Comparison of ENCODE assay signal across 8 cellular contexts in the genomic region with DNA sequence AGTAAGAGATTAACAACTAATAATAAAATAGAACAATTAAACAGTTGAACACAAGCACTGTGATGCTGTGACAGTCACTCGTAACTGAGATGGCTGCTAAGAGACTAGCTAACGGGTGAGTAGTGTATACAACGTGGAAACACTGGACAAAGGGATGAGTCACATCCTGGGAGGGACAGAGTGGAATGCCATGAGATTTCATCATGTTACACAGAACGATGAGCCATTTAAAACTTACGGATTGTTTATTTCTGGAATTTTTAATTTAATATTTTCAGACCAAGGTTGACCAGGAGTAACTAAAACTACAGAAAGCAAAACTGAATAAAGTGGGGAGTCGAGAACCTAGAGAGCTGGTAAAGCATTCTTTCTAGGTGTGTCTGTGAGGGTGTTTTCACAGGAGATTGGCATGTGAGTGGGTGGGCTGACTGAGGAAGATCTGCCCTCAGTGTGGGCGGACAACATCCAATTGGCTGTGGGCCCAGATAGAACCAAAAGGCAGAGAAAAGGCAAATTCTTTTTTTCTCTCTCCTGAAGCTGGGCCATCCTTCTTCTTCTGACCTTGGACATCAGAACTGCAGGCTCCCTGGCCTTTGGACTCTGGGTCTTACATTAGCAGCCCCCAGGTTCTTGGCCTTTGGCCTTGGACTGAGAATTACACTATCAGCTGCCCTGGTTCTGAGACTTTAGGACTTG. TPM values are rescaled to one million over a fixed set of nuclear protein-coding genes. Genes with fewer than 3 reads are reported as not detected.
DNase-seq lines count a peak whose midpoint lies in the region; ATAC-seq and TF ChIP-seq lines count a peak whose summit lies in the region.

No MANE protein-coding gene starts in this region.

- H3K4me3 ChIP-seq in HCT116 (replicated peaks in 1 of 2; ENCODE audit: low read depth in 1 of 2, low read length in 2 of 2): peak overlapping the region; percentile 12 to 41
- peak overlapping the region; percentile 25 for H3K4me3 ChIP-seq in MG63
- H3K4me3 ChIP-seq in hepatocyte: no peak overlapping the region

- DNase-seq in NCI-H2029 (lab: John Stamatoyannopoulos, UW) (peak; percentile 35), NCI-H2029 treated with DMSO at 0.1 percent for 48 hours (lab: John Stamatoyannopoulos, UW) (no peak), HCT116 (ENCODE audit: low read depth, low spot score) (peak; percentile 94), MG63 (peak; percentile 92), hepatocyte (ENCODE audit: low spot score) (peak; percentile 82), GM13976 (ENCODE audit: low spot score) (no peak)
- peak; percentile 60 for DNase-seq in activated naive CD8-positive, alpha-beta T cell treated with anti-CD3 and anti-CD28 coated beads, Interleukin-2, amount 50 U/mL, for 24 hours
- peak; percentile 71 for DNase-seq in stimulated activated CD4-positive, alpha-beta T cell treated with anti-CD3 and anti-CD28 coated beads, Interleukin-2, amount 100 ng/mL, for 4 hours (ENCODE audit: low read depth)

- peak; percentile 66 for TF ChIP-seq POLR2A in HCT116 (IDR thresholded peaks at IDR 0.05; ENCODE audit: borderline replicate concordance, extremely low read depth, insufficient read depth, insufficient read length)

- H3K4me2 ChIP-seq in HCT116 (ENCODE audit: low read length) (peak overlapping the region; percentile 73), hepatocyte (peak overlapping the region; percentile 47)

- no peaks in the 10 kb centered on the region for H3K9me3 Mint-ChIP-seq in activated naive CD8-positive, alpha-beta T cell treated with anti-CD3 and anti-CD28 coated beads, Interleukin-2, amount 50 U/mL, for 24 hours

- H3K79me2 ChIP-seq in HCT116 (ENCODE audit: insufficient read depth, low read length) (no peaks in the 10 kb centered on the region), hepatocyte (no peaks in the 10 kb centered on the region)

- H2AFZ ChIP-seq in HCT116 (ENCODE audit: low read depth, low read length, poor library complexity, severe bottlenecking) (no peak overlapping the region), hepatocyte (peak overlapping the region; percentile 54)

- peaks cover 23 to 45% of the 10 kb centered on the region in 2 experiments for H3K4me1 ChIP-seq in HCT116 (ENCODE audit: control insufficient read depth in 1 of 2, insufficient read depth in 2 of 2, low read length in 2 of 2)
- peaks cover 5% of the 10 kb centered on the region for H3K4me1 ChIP-seq in hepatocyte (ENCODE audit: insufficient read depth)

- POLR2A ChIA-PET in HCT116 (lab: Charles Lee): interaction anchor here (0.7 to 9.0 kb wide), 13 partner anchors 9 to 619 kb away, joined by 3 to 163 read pairs (median 4); a partner anchor contains a TSS

- peak overlapping the region; percentile 68 for H3K4me3 Mint-ChIP-seq in activated naive CD8-positive, alpha-beta T cell treated with anti-CD3 and anti-CD28 coated beads, Interleukin-2, amount 50 U/mL, for 24 hours

- peak overlapping the region; percentile 87 for H3K27ac ChIP-seq in HCT116 (ENCODE audit: low read depth, low read length)
- H3K27ac ChIP-seq in hepatocyte: peak overlapping the region; percentile 85

- H3K9me3 ChIP-seq in HCT116 (ENCODE audit: control insufficient read depth in 1 of 2, insufficient read depth in 1 of 2, low read depth in 1 of 2, low read length in 2 of 2) (no peaks in the 10 kb centered on the region), MG63 (no peaks in the 10 kb centered on the region), hepatocyte (ENCODE audit: low read depth) (no peaks in the 10 kb centered on the region)

- TF ChIP-seq CTCF in HCT116 (IDR thresholded peaks at IDR 0.05 in 2 of 3, conservative IDR thresholded peaks at IDR 0.05 in 1 of 3; ENCODE audit: borderline replicate concordance in 1 of 3, insufficient read depth in 1 of 3, low read depth in 2 of 3, low read length in 2 of 3) (no peak), hepatocyte (IDR thresholded peaks at IDR 0.05; ENCODE audit: poor library complexity) (no peak), GM13976 (IDR thresholded peaks at IDR 0.05; ENCODE audit: borderline replicate concordance, control extremely low read depth, extremely low read depth, insufficient read depth, missing control alignments) (no peak)

- no peaks in the 10 kb centered on the region for H3K36me3 Mint-ChIP-seq in activated naive CD8-positive, alpha-beta T cell treated with anti-CD3 and anti-CD28 coated beads, Interleukin-2, amount 50 U/mL, for 24 hours (ENCODE audit: low read depth)

- intact Hi-C loops in HCT116 (cut with micrococcal nuclease): loop anchor here (1.0 kb wide), 1 partner anchor 13 kb away; no protein-coding TSS in a partner anchor

- H3K27me3 Mint-ChIP-seq in activated naive CD8-positive, alpha-beta T cell treated with anti-CD3 and anti-CD28 coated beads, Interleukin-2, amount 50 U/mL, for 24 hours: no peaks in the 10 kb centered on the region

- H3K36me3 ChIP-seq in HCT116 (ENCODE audit: control insufficient read depth in 1 of 2, insufficient read depth in 2 of 2, low read length in 2 of 2): no peaks in the 10 kb centered on the region
- no peaks in the 10 kb centered on the region for H3K36me3 ChIP-seq in MG63
- H3K36me3 ChIP-seq in hepatocyte (replicated peaks; ENCODE audit: insufficient read depth, low read depth): no peaks in the 10 kb centered on the region

- peak overlapping the region; percentile 72 for H3K9ac ChIP-seq in HCT116 (ENCODE audit: low read length)

- in situ Hi-C loops in GM13976 (cut with MboI; ENCODE audit: low sequenced_read_pairs, unreplicated experiment): loop anchor here (10.0 kb wide), 1 partner anchor 55 kb away; no protein-coding TSS in a partner anchor

- H3K27ac Mint-ChIP-seq in activated naive CD8-positive, alpha-beta T cell treated with anti-CD3 and anti-CD28 coated beads, Interleukin-2, amount 50 U/mL, for 24 hours: peak overlapping the region; percentile 94

- peaks cover 59% of the 10 kb centered on the region for H3K4me1 Mint-ChIP-seq in activated naive CD8-positive, alpha-beta T cell treated with anti-CD3 and anti-CD28 coated beads, Interleukin-2, amount 50 U/mL, for 24 hours

- RAD21 ChIA-PET in HCT116 (lab: Charles Lee; ENCODE audit: low non-redundant PET in 1 of 2, low total read pairs in 2 of 2, uncharacterized antibody in 2 of 2, unreplicated experiment in 2 of 2): interaction anchor here (1.0 to 1.2 kb wide), 3 partner anchors 12 to 14 kb away, joined by 3 to 5 read pairs (median 3); no protein-coding TSS in a partner anchor

- no peaks in the 10 kb centered on the region for H3K9me2 ChIP-seq in HCT116 (ENCODE audit: insufficient read depth)
- H3K9me2 ChIP-seq in hepatocyte (replicated peaks; ENCODE audit: insufficient read depth): no peaks in the 10 kb centered on the region

- CTCF ChIA-PET in HCT116 (lab: Charles Lee): interaction anchor here (0.8 to 1.5 kb wide), 2 partner anchors 38 to 380 kb away, joined by 3 read pairs; no protein-coding TSS in a partner anchor

- H4K20me1 ChIP-seq in HCT116 (ENCODE audit: insufficient read depth) (no peaks in the 10 kb centered on the region), hepatocyte (ENCODE audit: insufficient read depth, poor library complexity, severe bottlenecking) (no peaks in the 10 kb centered on the region)

- ATAC-seq in HCT116: peak; percentile 91
- ATAC-seq in activated naive CD8-positive, alpha-beta T cell treated with anti-CD3 and anti-CD28 coated beads, Interleukin-2, amount 50 U/mL, for 24 hours: peak; percentile 93

- no TSS peak for BruUV-seq in HCT116 (replicated peaks; lab: Mats Ljungman, UMichigan)

- H3K27me3 ChIP-seq in HCT116 (ENCODE audit: insufficient read depth, low read length) (no peaks in the 10 kb centered on the region), MG63 (no peaks in the 10 kb centered on the region), hepatocyte (no peaks in the 10 kb centered on the region)

- TF ChIP-seq RAD21 in HCT116 (IDR thresholded peaks at IDR 0.05; ENCODE audit: low read depth): no peak

- WGBS in hepatocyte (ENCODE audit: low lambda C conversion rate, missing lambda C conversion rate): 32% methylated on average over 7 of the region's 7 CpGs

TF ChIP-seq in HCT116, 20 proteins besides CTCF, POLR2A, EP300 and RAD21:
- TF ChIP-seq POLR2AphosphoS5 (IDR thresholded peaks at IDR 0.05; ENCODE audit: low read depth, low read length): peak; percentile 82
- TF ChIP-seq EGR1 (IDR thresholded peaks at IDR 0.05; ENCODE audit: low read depth): no peak
- no peak for TF ChIP-seq CBX3 (IDR thresholded peaks at IDR 0.05; ENCODE audit: low read depth)
- peak; percentile 57 for TF ChIP-seq YY1 (IDR thresholded peaks at IDR 0.05; ENCODE audit: extremely low read depth, insufficient replicate concordance, low read depth, low read length)
TF ChIP-seq in HCT116: peak in this region for 2.

RNA-seq across cellular contexts. Expression of a gene that starts 14.6 kb away (rescaled TPM):
- 2,677 TPM for total RNA-seq in HCT116 (2021; ENCODE audit: unreplicated experiment)
- polyA plus RNA-seq in HCT116 (2012): 4,398 and 5,903 TPM in 2 replicates
- total RNA-seq in MG63 (2014; rRNA removed; shearing (Covaris generic); ENCODE audit: low replicate concordance): 5,826 and 9,166 TPM in 2 replicates
- total RNA-seq in hepatocyte: 2,904 and 3,356 TPM in 2 replicates
- polyA plus RNA-seq in hepatocyte: 2,879 and 3,340 TPM in 2 replicates

RNA-seq across cellular contexts. Expression of a gene that starts 39.1 kb away (rescaled TPM):
- total RNA-seq in HCT116 (2021; ENCODE audit: unreplicated experiment) (4.6 TPM), hepatocyte (2.2 and 4.1 TPM in 2 replicates)
- 3.1 and 4.9 TPM in 2 replicates for polyA plus RNA-seq in HCT116 (2012)
- 14.5 and 20.9 TPM in 2 replicates for total RNA-seq in MG63 (2014; rRNA removed; shearing (Covaris generic); ENCODE audit: low replicate concordance)
- polyA plus RNA-seq in hepatocyte: 1.6 and 2.9 TPM in 2 replicates

RNA-seq across cellular contexts. Expression of a gene that starts 50.9 kb away (rescaled TPM):
- 119 TPM for total RNA-seq in HCT116 (2021; ENCODE audit: unreplicated experiment)
- polyA plus RNA-seq in HCT116 (2012): 127 and 128 TPM in 2 replicates
- 48.5 and 90.5 TPM in 2 replicates for total RNA-seq in MG63 (2014; rRNA removed; shearing (Covaris generic); ENCODE audit: low replicate concordance)
- 52.1 and 63.0 TPM in 2 replicates for total RNA-seq in hepatocyte
- 49.8 and 50.8 TPM in 2 replicates for polyA plus RNA-seq in hepatocyte

Comparison
In these comparisons a context has a peak if more than half of its experiments do, and no peak if none do; other contexts are left out.
1. DNase-seq: peak in NCI-H2029 (single experiment), HCT116 (single experiment), MG63 (single experiment), activated naive CD8-positive, alpha-beta T cell treated with anti-CD3 and anti-CD28 coated beads, Interleukin-2, amount 50 U/mL, for 24 hours (single experiment), hepatocyte (single experiment) and stimulated activated CD4-positive, alpha-beta T cell treated with anti-CD3 and anti-CD28 coated beads, Interleukin-2, amount 100 ng/mL, for 4 hours (single experiment); none in NCI-H2029 treated with DMSO at 0.1 percent for 48 hours (single experiment) and GM13976 (single experiment).